ENCODE assay signal across 26 cellular contexts in genomic region chr4:133775469-133775868, GRCh38.
"Had no signal": no experiment of that assay in that cellular context is flagged by ENCODE, and none has a peak within 500 bp of the region (broad histone marks: within the 10 kb centered on the region; RNA-seq: fewer than 3 reads in every experiment).

No MANE protein-coding gene starts in this region.

- ATAC-seq: naive thymus-derived CD8-positive, alpha-beta T cell; natural killer cell treated with Interleukin-12 subunit alpha and Interleukin-12 subunit beta and Interleukin-15 and Interleukin-18, amount 100 ng/mL, for 72 hours; pancreas; psoas muscle; right cardiac atrium; sciatic nerve; stimulated activated memory B cell treated with anti-CD40 and anti-IgM and Interleukin-4, amounts not matched to agents 10 μg/mL and 1 μg/mL and 100 μg/mL, for 72 hours; stimulated activated naive CD8-positive, alpha-beta T cell treated with anti-CD3 and anti-CD28 coated beads, Interleukin-15, amount 100 ng/mL, for 72 hours; stimulated activated naive CD8-positive, alpha-beta T cell treated with anti-CD3 and anti-CD28 coated beads, Interleukin-15, Interleukin-2, amounts not matched to agents 100 U/mL and 50 U/mL, for 24 hours; upper lobe of right lung had no signal

- H3K27ac ChIP-seq: neutrophil, pancreas, psoas muscle, skin epidermis, suprapubic skin, testis, tibial artery, transverse colon, upper lobe of right lung, uterus had no signal

- H3K27me3 ChIP-seq: neutrophil, pancreas, suprapubic skin, testis, tibial artery, transverse colon, upper lobe of right lung, uterus had no signal

- H3K36me3 ChIP-seq: neutrophil, pancreas, suprapubic skin, tibial artery, transverse colon, upper lobe of right lung, uterus had no signal

- H3K4me3 ChIP-seq: pancreas, psoas muscle, skin epidermis, suprapubic skin, testis, tibial artery, transverse colon, upper lobe of right lung, uterus had no signal

- H3K9me3 ChIP-seq: neutrophil, pancreas, psoas muscle, testis, tibial artery, transverse colon, upper lobe of right lung, uterus had no signal

- DNase-seq: naive B cell; naive thymus-derived CD8-positive, alpha-beta T cell; nephron progenitor cell; nucleus accumbens; pancreas; psoas muscle; right cardiac atrium; stimulated activated CD4-positive, alpha-beta T cell treated with anti-CD3 and anti-CD28 coated beads, Interleukin-15, amount 100 ng/mL, for 24 hours; stimulated activated CD4-positive, alpha-beta T cell treated with anti-CD3 and anti-CD28 coated beads, Interleukin-4, amount 100 ng/mL, for 1 hour; stimulated activated CD4-positive, alpha-beta T cell treated with anti-CD3 and anti-CD28 coated beads, Interleukin-4, amount 100 ng/mL, for 4 hours; stimulated activated CD8-positive, alpha-beta memory T cell treated with anti-CD3 and anti-CD28 coated beads, Interleukin-4, amount 100 ng/mL, for 48 hours; stimulated activated naive CD4-positive, alpha-beta T cell; stimulated activated naive CD8-positive, alpha-beta T cell treated with anti-CD3 and anti-CD28 coated beads, Interleukin-15, amount 100 ng/mL, for 72 hours; stimulated activated naive CD8-positive, alpha-beta T cell treated with anti-CD3 and anti-CD28 coated beads, Interleukin-15, Interleukin-2, amounts not matched to agents 100 U/mL and 50 U/mL, for 24 hours; substantia nigra; testis; tibial artery; transverse colon; upper lobe of right lung; uterus had no signal

- H3K4me1 ChIP-seq: pancreas, psoas muscle, suprapubic skin, testis, transverse colon, upper lobe of right lung, uterus had no signal
